In the genomic region with DNA sequence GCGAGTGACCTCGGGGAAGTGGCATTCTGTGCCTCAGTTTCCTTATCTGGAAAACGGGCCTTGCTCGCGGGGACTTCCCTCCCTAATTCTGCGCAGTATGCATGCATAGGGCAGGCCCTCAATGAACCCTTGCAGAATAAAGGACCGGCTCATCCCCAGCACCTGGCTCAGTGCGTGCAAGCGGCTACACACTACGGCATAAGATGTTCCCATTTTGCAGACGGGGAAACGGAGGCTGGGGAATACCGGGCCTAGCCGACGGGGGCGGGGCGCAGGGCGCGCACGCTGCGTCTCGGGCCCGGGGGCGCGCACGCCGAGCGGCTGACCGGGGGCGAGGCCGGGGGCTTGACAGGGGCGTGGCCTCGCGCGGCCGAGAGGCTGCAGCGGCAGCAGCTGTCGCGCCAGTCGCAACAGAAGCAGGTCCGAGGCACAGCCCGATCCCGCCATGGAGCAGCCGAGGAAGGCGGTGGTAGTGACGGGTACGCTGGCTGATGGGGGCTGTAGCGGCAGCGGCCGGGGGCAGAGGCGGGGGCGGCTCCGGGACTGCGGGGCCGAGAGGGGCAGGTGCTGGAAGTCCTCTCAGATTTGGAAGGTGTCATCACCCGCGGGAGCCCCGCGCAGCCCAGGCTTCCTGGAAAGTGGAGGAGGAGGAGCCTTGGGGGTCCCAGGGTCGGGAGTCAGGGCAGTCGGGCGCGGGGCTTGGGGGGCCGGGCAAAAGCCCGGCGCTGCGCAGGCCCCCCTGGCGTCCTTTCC, we compare ENCODE assay signal across 1 cellular context.
A peak's percentile ranks its signal among the peaks of the same experiment; 100 is the strongest.
TF ChIP-seq lines count a peak whose summit lies in the region.

A gene with protein sequence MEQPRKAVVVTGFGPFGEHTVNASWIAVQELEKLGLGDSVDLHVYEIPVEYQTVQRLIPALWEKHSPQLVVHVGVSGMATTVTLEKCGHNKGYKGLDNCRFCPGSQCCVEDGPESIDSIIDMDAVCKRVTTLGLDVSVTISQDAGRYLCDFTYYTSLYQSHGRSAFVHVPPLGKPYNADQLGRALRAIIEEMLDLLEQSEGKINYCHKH (plus strand): TSS at position 362 of the 753 bp plus-strand sequence. CDS start 84 bp downstream, at position 446.

TF ChIP-seq in HEK293, 187 proteins besides CTCF, POLR2A, EP300 and RAD21 (continued from another document and continues in another):
- TF ChIP-seq, protein P1, sequence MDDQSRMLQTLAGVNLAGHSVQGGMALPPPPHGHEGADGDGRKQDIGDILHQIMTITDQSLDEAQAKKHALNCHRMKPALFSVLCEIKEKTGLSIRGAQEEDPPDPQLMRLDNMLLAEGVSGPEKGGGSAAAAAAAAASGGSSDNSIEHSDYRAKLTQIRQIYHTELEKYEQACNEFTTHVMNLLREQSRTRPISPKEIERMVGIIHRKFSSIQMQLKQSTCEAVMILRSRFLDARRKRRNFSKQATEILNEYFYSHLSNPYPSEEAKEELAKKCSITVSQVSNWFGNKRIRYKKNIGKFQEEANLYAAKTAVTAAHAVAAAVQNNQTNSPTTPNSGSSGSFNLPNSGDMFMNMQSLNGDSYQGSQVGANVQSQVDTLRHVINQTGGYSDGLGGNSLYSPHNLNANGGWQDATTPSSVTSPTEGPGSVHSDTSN (CRISPR knock-in tag; IDR thresholded peaks at IDR 0.05) = no peak
- TF ChIP-seq SALL2 (tag by site-specific recombination; IDR thresholded peaks at IDR 0.05; ENCODE audit: borderline replicate concordance) (no peak), ZNF555 (tag by site-specific recombination; conservative IDR thresholded peaks at IDR 0.05) (no peak), TCF7L2 (IDR thresholded peaks at IDR 0.05; ENCODE audit: borderline replicate concordance, low read depth, low read length) (no peak), ZNF701 (tag by site-specific recombination; IDR thresholded peaks at IDR 0.05) (no peak), OSR2 (tag by site-specific recombination; IDR thresholded peaks at IDR 0.05) (no peak), ZNF366 (tag by site-specific recombination; conservative IDR thresholded peaks at IDR 0.05) (no peak), GLI4 (tag by site-specific recombination; IDR thresholded peaks at IDR 0.05) (no peak), ZNF548 (tag by site-specific recombination; IDR thresholded peaks at IDR 0.05) (no peak), ZNF239 (tag by site-specific recombination; IDR thresholded peaks at IDR 0.05) (no peak), REPIN1 (tag by site-specific recombination; IDR thresholded peaks at IDR 0.05; ENCODE audit: low read depth) (no peak), ZNF211 (tag by site-specific recombination; IDR thresholded peaks at IDR 0.05; ENCODE audit: low read depth) (no peak), ZNF132 (tag by site-specific recombination; IDR thresholded peaks at IDR 0.05; ENCODE audit: borderline replicate concordance) (no peak), ZNF768 (tag by site-specific recombination; IDR thresholded peaks at IDR 0.05) (no peak), ZNF792 (tag by site-specific recombination; IDR thresholded peaks at IDR 0.05) (no peak), ZNF121 (tag by site-specific recombination; IDR thresholded peaks at IDR 0.05) (peak; percentile 54; the same call in 1 of the 2 replicates), ZNF175 (tag by site-specific recombination; IDR thresholded peaks at IDR 0.05) (no peak), ZNF24 (tag by site-specific recombination; IDR thresholded peaks at IDR 0.05) (0 out of 2 replicates have a peak, but pooled peaks have one; percentile 14), ZNF155 (tag by site-specific recombination; IDR thresholded peaks at IDR 0.05) (no peak), ZBTB17 (tag by site-specific recombination; IDR thresholded peaks at IDR 0.05) (no peak), ZNF558 (tag by site-specific recombination; IDR thresholded peaks at IDR 0.05) (no peak), KLF8 (tag by site-specific recombination; IDR thresholded peaks at IDR 0.05) (peak; percentile 54; the same call in 1 of the 2 replicates), ZNF677 (tag by site-specific recombination; IDR thresholded peaks at IDR 0.05) (0 out of 2 replicates have a peak, but pooled peaks have one; percentile 45), SETDB1 (IDR thresholded peaks at IDR 0.05; ENCODE audit: insufficient read length, low read length) (no peak), SP3 (tag by site-specific recombination; IDR thresholded peaks at IDR 0.05) (peak; percentile 41), ZSCAN16 (tag by site-specific recombination; IDR thresholded peaks at IDR 0.05) (no peak), ZNF544 (tag by site-specific recombination; IDR thresholded peaks at IDR 0.05) (no peak), YY1 (tag by site-specific recombination; IDR thresholded peaks at IDR 0.05) (peak; percentile 17; the same call in 1 of the 2 replicates), HOXA7 (CRISPR knock-in tag; IDR thresholded peaks at IDR 0.05; ENCODE audit: borderline replicate concordance) (no peak)
- TF ChIP-seq, protein P2, sequence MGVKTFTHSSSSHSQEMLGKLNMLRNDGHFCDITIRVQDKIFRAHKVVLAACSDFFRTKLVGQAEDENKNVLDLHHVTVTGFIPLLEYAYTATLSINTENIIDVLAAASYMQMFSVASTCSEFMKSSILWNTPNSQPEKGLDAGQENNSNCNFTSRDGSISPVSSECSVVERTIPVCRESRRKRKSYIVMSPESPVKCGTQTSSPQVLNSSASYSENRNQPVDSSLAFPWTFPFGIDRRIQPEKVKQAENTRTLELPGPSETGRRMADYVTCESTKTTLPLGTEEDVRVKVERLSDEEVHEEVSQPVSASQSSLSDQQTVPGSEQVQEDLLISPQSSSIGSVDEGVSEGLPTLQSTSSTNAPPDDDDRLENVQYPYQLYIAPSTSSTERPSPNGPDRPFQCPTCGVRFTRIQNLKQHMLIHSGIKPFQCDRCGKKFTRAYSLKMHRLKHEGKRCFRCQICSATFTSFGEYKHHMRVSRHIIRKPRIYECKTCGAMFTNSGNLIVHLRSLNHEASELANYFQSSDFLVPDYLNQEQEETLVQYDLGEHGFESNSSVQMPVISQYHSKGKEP (tag by site-specific recombination; IDR thresholded peaks at IDR 0.05) = 0 out of 2 replicates have a peak, but pooled peaks have one; percentile 58
- TF ChIP-seq, protein P3, sequence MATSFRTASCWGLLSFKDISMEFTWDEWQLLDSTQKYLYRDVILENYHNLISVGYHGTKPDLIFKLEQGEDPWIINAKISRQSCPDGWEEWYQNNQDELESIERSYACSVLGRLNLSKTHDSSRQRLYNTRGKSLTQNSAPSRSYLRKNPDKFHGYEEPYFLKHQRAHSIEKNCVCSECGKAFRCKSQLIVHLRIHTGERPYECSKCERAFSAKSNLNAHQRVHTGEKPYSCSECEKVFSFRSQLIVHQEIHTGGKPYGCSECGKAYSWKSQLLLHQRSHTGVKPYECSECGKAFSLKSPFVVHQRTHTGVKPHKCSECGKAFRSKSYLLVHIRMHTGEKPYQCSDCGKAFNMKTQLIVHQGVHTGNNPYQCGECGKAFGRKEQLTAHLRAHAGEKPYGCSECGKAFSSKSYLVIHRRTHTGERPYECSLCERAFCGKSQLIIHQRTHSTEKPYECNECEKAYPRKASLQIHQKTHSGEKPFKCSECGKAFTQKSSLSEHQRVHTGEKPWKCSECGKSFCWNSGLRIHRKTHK (tag by site-specific recombination; IDR thresholded peaks at IDR 0.05) = no peak
- TF ChIP-seq, protein P4, sequence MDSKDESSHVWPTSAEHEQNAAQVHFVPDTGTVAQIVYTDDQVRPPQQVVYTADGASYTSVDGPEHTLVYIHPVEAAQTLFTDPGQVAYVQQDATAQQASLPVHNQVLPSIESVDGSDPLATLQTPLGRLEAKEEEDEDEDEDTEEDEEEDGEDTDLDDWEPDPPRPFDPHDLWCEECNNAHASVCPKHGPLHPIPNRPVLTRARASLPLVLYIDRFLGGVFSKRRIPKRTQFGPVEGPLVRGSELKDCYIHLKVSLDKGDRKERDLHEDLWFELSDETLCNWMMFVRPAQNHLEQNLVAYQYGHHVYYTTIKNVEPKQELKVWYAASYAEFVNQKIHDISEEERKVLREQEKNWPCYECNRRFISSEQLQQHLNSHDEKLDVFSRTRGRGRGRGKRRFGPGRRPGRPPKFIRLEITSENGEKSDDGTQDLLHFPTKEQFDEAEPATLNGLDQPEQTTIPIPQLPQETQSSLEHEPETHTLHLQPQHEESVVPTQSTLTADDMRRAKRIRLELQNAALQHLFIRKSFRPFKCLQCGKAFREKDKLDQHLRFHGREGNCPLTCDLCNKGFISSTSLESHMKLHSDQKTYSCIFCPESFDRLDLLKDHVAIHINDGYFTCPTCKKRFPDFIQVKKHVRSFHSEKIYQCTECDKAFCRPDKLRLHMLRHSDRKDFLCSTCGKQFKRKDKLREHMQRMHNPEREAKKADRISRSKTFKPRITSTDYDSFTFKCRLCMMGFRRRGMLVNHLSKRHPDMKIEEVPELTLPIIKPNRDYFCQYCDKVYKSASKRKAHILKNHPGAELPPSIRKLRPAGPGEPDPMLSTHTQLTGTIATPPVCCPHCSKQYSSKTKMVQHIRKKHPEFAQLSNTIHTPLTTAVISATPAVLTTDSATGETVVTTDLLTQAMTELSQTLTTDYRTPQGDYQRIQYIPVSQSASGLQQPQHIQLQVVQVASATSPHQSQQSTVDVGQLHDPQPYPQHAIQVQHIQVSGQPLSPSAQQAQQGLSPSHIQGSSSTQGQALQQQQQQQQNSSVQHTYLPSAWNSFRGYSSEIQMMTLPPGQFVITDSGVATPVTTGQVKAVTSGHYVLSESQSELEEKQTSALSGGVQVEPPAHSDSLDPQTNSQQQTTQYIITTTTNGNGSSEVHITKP (tag by site-specific recombination; IDR thresholded peaks at IDR 0.05) = no peak
- TF ChIP-seq, protein P5, sequence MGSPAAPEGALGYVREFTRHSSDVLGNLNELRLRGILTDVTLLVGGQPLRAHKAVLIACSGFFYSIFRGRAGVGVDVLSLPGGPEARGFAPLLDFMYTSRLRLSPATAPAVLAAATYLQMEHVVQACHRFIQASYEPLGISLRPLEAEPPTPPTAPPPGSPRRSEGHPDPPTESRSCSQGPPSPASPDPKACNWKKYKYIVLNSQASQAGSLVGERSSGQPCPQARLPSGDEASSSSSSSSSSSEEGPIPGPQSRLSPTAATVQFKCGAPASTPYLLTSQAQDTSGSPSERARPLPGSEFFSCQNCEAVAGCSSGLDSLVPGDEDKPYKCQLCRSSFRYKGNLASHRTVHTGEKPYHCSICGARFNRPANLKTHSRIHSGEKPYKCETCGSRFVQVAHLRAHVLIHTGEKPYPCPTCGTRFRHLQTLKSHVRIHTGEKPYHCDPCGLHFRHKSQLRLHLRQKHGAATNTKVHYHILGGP (tag by site-specific recombination; IDR thresholded peaks at IDR 0.05) = no peak
- TF ChIP-seq, protein P6, sequence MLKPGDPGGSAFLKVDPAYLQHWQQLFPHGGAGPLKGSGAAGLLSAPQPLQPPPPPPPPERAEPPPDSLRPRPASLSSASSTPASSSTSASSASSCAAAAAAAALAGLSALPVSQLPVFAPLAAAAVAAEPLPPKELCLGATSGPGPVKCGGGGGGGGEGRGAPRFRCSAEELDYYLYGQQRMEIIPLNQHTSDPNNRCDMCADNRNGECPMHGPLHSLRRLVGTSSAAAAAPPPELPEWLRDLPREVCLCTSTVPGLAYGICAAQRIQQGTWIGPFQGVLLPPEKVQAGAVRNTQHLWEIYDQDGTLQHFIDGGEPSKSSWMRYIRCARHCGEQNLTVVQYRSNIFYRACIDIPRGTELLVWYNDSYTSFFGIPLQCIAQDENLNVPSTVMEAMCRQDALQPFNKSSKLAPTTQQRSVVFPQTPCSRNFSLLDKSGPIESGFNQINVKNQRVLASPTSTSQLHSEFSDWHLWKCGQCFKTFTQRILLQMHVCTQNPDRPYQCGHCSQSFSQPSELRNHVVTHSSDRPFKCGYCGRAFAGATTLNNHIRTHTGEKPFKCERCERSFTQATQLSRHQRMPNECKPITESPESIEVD (tag by site-specific recombination; IDR thresholded peaks at IDR 0.05) = no peak
- TF ChIP-seq, protein P7, sequence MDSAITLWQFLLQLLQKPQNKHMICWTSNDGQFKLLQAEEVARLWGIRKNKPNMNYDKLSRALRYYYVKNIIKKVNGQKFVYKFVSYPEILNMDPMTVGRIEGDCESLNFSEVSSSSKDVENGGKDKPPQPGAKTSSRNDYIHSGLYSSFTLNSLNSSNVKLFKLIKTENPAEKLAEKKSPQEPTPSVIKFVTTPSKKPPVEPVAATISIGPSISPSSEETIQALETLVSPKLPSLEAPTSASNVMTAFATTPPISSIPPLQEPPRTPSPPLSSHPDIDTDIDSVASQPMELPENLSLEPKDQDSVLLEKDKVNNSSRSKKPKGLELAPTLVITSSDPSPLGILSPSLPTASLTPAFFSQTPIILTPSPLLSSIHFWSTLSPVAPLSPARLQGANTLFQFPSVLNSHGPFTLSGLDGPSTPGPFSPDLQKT (IDR thresholded peaks at IDR 0.05; ENCODE audit: borderline replicate concordance, low read depth, low read length) = no peak
- TF ChIP-seq, protein P8, sequence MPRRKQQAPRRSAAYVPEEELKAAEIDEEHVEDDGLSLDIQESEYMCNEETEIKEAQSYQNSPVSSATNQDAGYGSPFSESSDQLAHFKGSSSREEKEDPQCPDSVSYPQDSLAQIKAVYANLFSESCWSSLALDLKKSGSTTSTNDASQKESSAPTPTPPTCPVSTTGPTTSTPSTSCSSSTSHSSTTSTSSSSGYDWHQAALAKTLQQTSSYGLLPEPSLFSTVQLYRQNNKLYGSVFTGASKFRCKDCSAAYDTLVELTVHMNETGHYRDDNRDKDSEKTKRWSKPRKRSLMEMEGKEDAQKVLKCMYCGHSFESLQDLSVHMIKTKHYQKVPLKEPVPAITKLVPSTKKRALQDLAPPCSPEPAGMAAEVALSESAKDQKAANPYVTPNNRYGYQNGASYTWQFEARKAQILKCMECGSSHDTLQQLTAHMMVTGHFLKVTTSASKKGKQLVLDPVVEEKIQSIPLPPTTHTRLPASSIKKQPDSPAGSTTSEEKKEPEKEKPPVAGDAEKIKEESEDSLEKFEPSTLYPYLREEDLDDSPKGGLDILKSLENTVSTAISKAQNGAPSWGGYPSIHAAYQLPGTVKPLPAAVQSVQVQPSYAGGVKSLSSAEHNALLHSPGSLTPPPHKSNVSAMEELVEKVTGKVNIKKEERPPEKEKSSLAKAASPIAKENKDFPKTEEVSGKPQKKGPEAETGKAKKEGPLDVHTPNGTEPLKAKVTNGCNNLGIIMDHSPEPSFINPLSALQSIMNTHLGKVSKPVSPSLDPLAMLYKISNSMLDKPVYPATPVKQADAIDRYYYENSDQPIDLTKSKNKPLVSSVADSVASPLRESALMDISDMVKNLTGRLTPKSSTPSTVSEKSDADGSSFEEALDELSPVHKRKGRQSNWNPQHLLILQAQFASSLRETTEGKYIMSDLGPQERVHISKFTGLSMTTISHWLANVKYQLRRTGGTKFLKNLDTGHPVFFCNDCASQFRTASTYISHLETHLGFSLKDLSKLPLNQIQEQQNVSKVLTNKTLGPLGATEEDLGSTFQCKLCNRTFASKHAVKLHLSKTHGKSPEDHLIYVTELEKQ (tag by site-specific recombination; IDR thresholded peaks at IDR 0.05; ENCODE audit: borderline replicate concordance) = no peak
- TF ChIP-seq, protein P9, sequence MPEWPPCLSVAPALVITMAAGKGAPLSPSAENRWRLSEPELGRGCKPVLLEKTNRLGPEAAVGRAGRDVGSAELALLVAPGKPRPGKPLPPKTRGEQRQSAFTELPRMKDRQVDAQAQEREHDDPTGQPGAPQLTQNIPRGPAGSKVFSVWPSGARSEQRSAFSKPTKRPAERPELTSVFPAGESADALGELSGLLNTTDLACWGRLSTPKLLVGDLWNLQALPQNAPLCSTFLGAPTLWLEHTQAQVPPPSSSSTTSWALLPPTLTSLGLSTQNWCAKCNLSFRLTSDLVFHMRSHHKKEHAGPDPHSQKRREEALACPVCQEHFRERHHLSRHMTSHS (tag by site-specific recombination; IDR thresholded peaks at IDR 0.05) = no peak
